8 cellular contexts compared by ENCODE assay signal in genomic region chr11:123059056-123059920, GRCh38. TPM values are rescaled to one million over a fixed set of nuclear protein-coding genes. Genes with fewer than 3 reads are reported as not detected.
DNase-seq lines count a peak whose midpoint lies in the region; TF ChIP-seq lines count a peak whose summit lies in the region.
"Not testable (repeated sequence)": the region's sequence is repeated elsewhere in the genome, so short reads cannot be mapped to it uniquely, and the experiment has no call there.

No MANE protein-coding gene starts in this region.

- TF ChIP-seq EP300 in neural cell (conservative IDR thresholded peaks at IDR 0.05; ENCODE audit: poor library complexity, severe bottlenecking); stomach (IDR thresholded peaks at IDR 0.05): not testable (repeated sequence)

- H3K27me3 ChIP-seq in BE2C; HAP-1 (ENCODE audit: low read depth); SJCRH30; ectodermal cell (ENCODE audit: control insufficient read depth, insufficient read depth, low read length, poor library complexity, severe bottlenecking); iPS-20b (ENCODE audit: insufficient read depth, low read length); neural cell (ENCODE audit: insufficient read depth, low read depth, low read length); stomach: not testable (repeated sequence)

- not testable (repeated sequence) for TF ChIP-seq RAD21 in neural cell (conservative IDR thresholded peaks at IDR 0.05)

- not testable (repeated sequence) for TF ChIP-seq POLR2A in stomach (IDR thresholded peaks at IDR 0.05)

- H3K36me3 ChIP-seq in BE2C: peaks cover 74% of the 10 kb centered on the region
- peaks cover 73% of the 10 kb centered on the region for H3K36me3 ChIP-seq in HAP-1 (replicated peaks)
- peaks cover 66% of the 10 kb centered on the region for H3K36me3 ChIP-seq in SJCRH30
- peaks cover 48% of the 10 kb centered on the region for H3K36me3 ChIP-seq in ectodermal cell (ENCODE audit: control insufficient read depth, insufficient read depth, low read length)
- H3K36me3 ChIP-seq in iPS-20b (ENCODE audit: insufficient read depth, low read depth, low read length): peaks cover 67% of the 10 kb centered on the region
- peaks cover 22% of the 10 kb centered on the region for H3K36me3 ChIP-seq in neural cell (ENCODE audit: insufficient read depth, low read length)
- H3K36me3 ChIP-seq in stomach: peaks cover 58 to 67% (median 65%) of the 10 kb centered on the region in 4 donors

- not testable (repeated sequence) for H3K27ac ChIP-seq in SJCRH30; ectodermal cell (ENCODE audit: insufficient read depth, low read depth, low read length, poor library complexity, severe bottlenecking); iPS-20b (ENCODE audit: low read length); neural cell (ENCODE audit: low read length)
- H3K27ac ChIP-seq in stomach: peak overlapping the region in 2 of 5 donors; percentile 33 to 99

- in situ Hi-C loops in HAP-1 (cut with MboI; ENCODE audit: low sequenced_read_pairs): not testable (repeated sequence)

- intact Hi-C loops in stomach (cut with DNase I; ENCODE audit: low total_unique reads): not testable (repeated sequence)

- H3K4me1 ChIP-seq in BE2C (peaks cover 22% of the 10 kb centered on the region), HAP-1 (peaks cover 22% of the 10 kb centered on the region), SJCRH30 (peaks cover 10% of the 10 kb centered on the region; the same call in 1 of the 2 replicates), ectodermal cell (ENCODE audit: control insufficient read depth, insufficient read depth, low read length) (peaks cover 26% of the 10 kb centered on the region), stomach (peaks cover 53 to 79% (median 71%) of the 10 kb centered on the region in 4 donors)
- not testable (repeated sequence) for H3K4me1 ChIP-seq in iPS-20b (ENCODE audit: insufficient read depth, low read length)

- CTCF ChIA-PET in activated naive CD4-positive, alpha-beta T cell treated with anti-CD3 and anti-CD28 coated beads, Interleukin-2, amount 10 ng/mL, durations not matched to agents 7 days and 5 days (lab: Charles Lee): interaction anchor here (2.3 kb wide), 1 partner anchor 43 kb away, joined by 19 read pairs; no protein-coding TSS in a partner anchor

- H3K4me3 Mint-ChIP-seq in activated naive CD4-positive, alpha-beta T cell treated with anti-CD3 and anti-CD28 coated beads, Interleukin-2, amount 10 ng/mL, durations not matched to agents 7 days and 5 days: peak overlapping the region; percentile 99

- peak overlapping the region; percentile 99 for H3K27ac Mint-ChIP-seq in activated naive CD4-positive, alpha-beta T cell treated with anti-CD3 and anti-CD28 coated beads, Interleukin-2, amount 10 ng/mL, durations not matched to agents 7 days and 5 days

- not testable (repeated sequence) for H3F3A ChIP-seq in neural cell (ENCODE audit: insufficient read depth, low read length, poor library complexity, severe bottlenecking)

- H3K4me3 ChIP-seq in BE2C (ENCODE audit: low read depth, low read length): peak overlapping the region; percentile 98
- peak overlapping the region; percentile 99 for H3K4me3 ChIP-seq in HAP-1
- H3K4me3 ChIP-seq in SJCRH30: peak overlapping the region; percentile 92
- peak overlapping the region; percentile 99 for H3K4me3 ChIP-seq in ectodermal cell (ENCODE audit: insufficient read depth, low read depth, low read length)
- peak overlapping the region; percentile 97 for H3K4me3 ChIP-seq in iPS-20b (ENCODE audit: low read length)
- H3K4me3 ChIP-seq in neural cell (ENCODE audit: low read length): peak overlapping the region; percentile 94
- peak overlapping the region; percentile 73 to 99 (median 96) for H3K4me3 ChIP-seq in stomach

- peaks cover 42% of the 10 kb centered on the region for H3K79me2 ChIP-seq in neural cell (replicated peaks; ENCODE audit: insufficient read depth, low read length)

- H4K20me1 ChIP-seq in neural cell (ENCODE audit: insufficient read depth): peaks cover 15% of the 10 kb centered on the region

- not testable (repeated sequence) for H3K27me3 Mint-ChIP-seq in activated naive CD4-positive, alpha-beta T cell treated with anti-CD3 and anti-CD28 coated beads, Interleukin-2, amount 10 ng/mL, durations not matched to agents 7 days and 5 days

- TF ChIP-seq CTCF in BE2C (IDR thresholded peaks at IDR 0.05; ENCODE audit: low read depth, low read length); neural cell (IDR thresholded peaks at IDR 0.05; ENCODE audit: poor library complexity, severe bottlenecking); stomach (IDR thresholded peaks at IDR 0.05): not testable (repeated sequence)

- not testable (repeated sequence) for H3K9me2 ChIP-seq in neural cell (ENCODE audit: insufficient read depth, low read length)

- DNase-seq in BE2C; HAP-1 (ENCODE audit: low spot score in 2 of 2); SJCRH30; activated naive CD4-positive, alpha-beta T cell treated with anti-CD3 and anti-CD28 coated beads, Interleukin-2, amount 10 ng/mL, durations not matched to agents 7 days and 5 days; stomach: not testable (repeated sequence)

- H2AFZ ChIP-seq in neural cell (ENCODE audit: low read depth, low read length): not testable (repeated sequence)

- WGBS in ectodermal cell, 2 experiments: 82 to 86% methylated on average over 18 of the region's 18 CpGs
- WGBS in stomach, 5 donors: 17 to 42% (median 27%) methylated on average over 18 of the region's 18 CpGs

- not testable (repeated sequence) for H3K9me3 ChIP-seq in BE2C; HAP-1; SJCRH30 (replicated peaks); ectodermal cell (ENCODE audit: control insufficient read depth, low read length); iPS-20b (ENCODE audit: insufficient read depth, low read depth, low read length); neural cell (ENCODE audit: low read length); stomach

- peak overlapping the region; percentile 100; the same call in 1 of the 2 replicates for H3K9ac ChIP-seq in iPS-20b (ENCODE audit: low read depth, low read length)
- H3K9ac ChIP-seq in neural cell (ENCODE audit: low read length): not testable (repeated sequence)

- peak overlapping the region; percentile 99 for H3K4me2 ChIP-seq in neural cell (ENCODE audit: low read length)

- peaks cover 79% of the 10 kb centered on the region for H3K36me3 Mint-ChIP-seq in activated naive CD4-positive, alpha-beta T cell treated with anti-CD3 and anti-CD28 coated beads, Interleukin-2, amount 10 ng/mL, durations not matched to agents 7 days and 5 days

- H3K9me3 Mint-ChIP-seq in activated naive CD4-positive, alpha-beta T cell treated with anti-CD3 and anti-CD28 coated beads, Interleukin-2, amount 10 ng/mL, durations not matched to agents 7 days and 5 days: not testable (repeated sequence)

- H3K4me1 Mint-ChIP-seq in activated naive CD4-positive, alpha-beta T cell treated with anti-CD3 and anti-CD28 coated beads, Interleukin-2, amount 10 ng/mL, durations not matched to agents 7 days and 5 days: peaks cover 54% of the 10 kb centered on the region

RNA-seq across cellular contexts. Expression of gene HSPA8, which starts 2.6 kb away (rescaled TPM):
- polyA plus RNA-seq in BE2C (2012; ENCODE audit: insufficient read depth, insufficient read length, low read depth): 1,196 TPM
- 2,768 and 2,819 TPM in 2 replicates for total RNA-seq in SJCRH30 (2014; rRNA removed; shearing (Covaris generic))
- polyA plus RNA-seq in ectodermal cell (2013, experiment 1 of 4): 1,365 TPM
- 846 TPM for polyA plus RNA-seq in ectodermal cell (2013, experiment 2 of 4)
- 907 TPM for polyA plus RNA-seq in ectodermal cell (2013, experiment 3 of 4)
- polyA plus RNA-seq in ectodermal cell (2013, experiment 4 of 4): 994 TPM
- polyA plus RNA-seq in neural cell (2,242 and 2,441 TPM in 2 replicates), stomach (100 to 1,000 TPM; 187 to 666 (median 428) TPM)
- 2,465 and 2,472 TPM in 2 replicates for polyA minus RNA-seq in neural cell
- 1,000 to 10,000 TPM in 1 of 5 donors, 100 to 1,000 TPM in 4; 380 to 1,244 (median 728) TPM for total RNA-seq in stomach
